11 cellular contexts compared by ENCODE assay signal in genomic region chr11:77074205-77074604, GRCh38. TPM values are rescaled to one million over a fixed set of nuclear protein-coding genes. Genes with fewer than 3 reads are reported as not detected.
A peak's percentile ranks its signal among the peaks of the same experiment; 100 is the strongest.
DNase-seq lines count a peak whose midpoint lies in the region; ATAC-seq and TF ChIP-seq lines count a peak whose summit lies in the region.
"Had no signal": no experiment of that assay in that cellular context is flagged by ENCODE, and none has a peak within 500 bp of the region (broad histone marks: within the 10 kb centered on the region; RNA-seq: fewer than 3 reads in every experiment).

No MANE protein-coding gene starts in this region.

- no peaks in the 10 kb centered on the region for H4K20me1 ChIP-seq in HCT116 (ENCODE audit: insufficient read depth)
- peaks cover 3% of the 10 kb centered on the region for H4K20me1 ChIP-seq in smooth muscle cell (ENCODE audit: low read depth)

- H3K9me3 ChIP-seq in HCT116 (ENCODE audit: control insufficient read depth in 1 of 2, insufficient read depth in 1 of 2, low read depth in 1 of 2, low read length in 2 of 2) (no peaks in the 10 kb centered on the region), adrenal gland (replicated peaks in 1 of 3) (no peaks in the 10 kb centered on the region), smooth muscle cell (replicated peaks; ENCODE audit: low read depth) (peaks cover 3% of the 10 kb centered on the region), WERI-Rb-1 (ENCODE audit: severe bottlenecking) (peaks cover 5% of the 10 kb centered on the region)

- no peak for TF ChIP-seq CTCF in HCT116 (IDR thresholded peaks at IDR 0.05 in 2 of 3, conservative IDR thresholded peaks at IDR 0.05 in 1 of 3; ENCODE audit: borderline replicate concordance in 1 of 3, insufficient read depth in 1 of 3, low read depth in 2 of 3, low read length in 2 of 3)
- no peak for TF ChIP-seq CTCF in adrenal gland (IDR thresholded peaks at IDR 0.05)
- TF ChIP-seq CTCF in smooth muscle cell (IDR thresholded peaks at IDR 0.05; ENCODE audit: borderline replicate concordance, insufficient read depth, poor library complexity, severe bottlenecking), result no peak
- no peak for TF ChIP-seq CTCF in WERI-Rb-1 (IDR thresholded peaks at IDR 0.05; ENCODE audit: low read depth, low read length)

- H3K36me3 ChIP-seq in HCT116 (ENCODE audit: control insufficient read depth in 1 of 2, insufficient read depth in 2 of 2, low read length in 2 of 2), result no peaks in the 10 kb centered on the region
- no peaks in the 10 kb centered on the region for H3K36me3 ChIP-seq in adrenal gland (replicated peaks in 1 of 2)
- H3K36me3 ChIP-seq in smooth muscle cell (ENCODE audit: low read depth), result no peaks in the 10 kb centered on the region
- H3K36me3 ChIP-seq in WERI-Rb-1, result no peaks in the 10 kb centered on the region

- H3K9ac ChIP-seq in HCT116 (ENCODE audit: low read length) (peak overlapping the region; percentile 40; the same call in 1 of the 2 replicates), smooth muscle cell (ENCODE audit: low read depth) (no peak overlapping the region)

- BruUV-seq in HCT116 (replicated peaks; lab: Mats Ljungman, UMichigan), result no TSS peak

- no peak for DNase-seq in HCT116 (ENCODE audit: low read depth, low spot score)
- peak in 4 of 7 donors; percentile 25 to 54 (median 32) for DNase-seq in adrenal gland
- DNase-seq in left colon, result peak; percentile 77 to 83
- DNase-seq in smooth muscle cell (lab: John Stamatoyannopoulos, UW; ENCODE audit: unreplicated experiment), result no peak
- DNase-seq in HEK293T (ENCODE audit: extremely low spot score), result no peak
- DNase-seq in WERI-Rb-1, result no peak
- no peak for DNase-seq in activated effector memory CD4-positive, alpha-beta T cell treated with Interleukin-2 at 50 U/mL for 16 hours
- DNase-seq: DMS79; effector memory CD8-positive, alpha-beta T cell; NCI-H1105 had no signal

- POLR2A ChIA-PET in HCT116 (lab: Charles Lee), result interaction anchor here (0.8 to 1.5 kb wide), 3 partner anchors 27 to 39 kb away, joined by 3 read pairs; no protein-coding TSS in a partner anchor
- POLR2A ChIA-PET in HEK293T (lab: Yijun Ruan, JAX), result no interaction called here

- no peak overlapping the region for H2AFZ ChIP-seq in HCT116 (ENCODE audit: low read depth, low read length, poor library complexity, severe bottlenecking)
- no peak overlapping the region for H2AFZ ChIP-seq in smooth muscle cell (ENCODE audit: low read depth)

- TF ChIP-seq RAD21 in HCT116 (IDR thresholded peaks at IDR 0.05; ENCODE audit: low read depth), result no peak

- H3K4me2 ChIP-seq in HCT116 (ENCODE audit: low read length) (peak overlapping the region; percentile 49), smooth muscle cell (peak overlapping the region; percentile 16)

- no peaks in the 10 kb centered on the region for H3K9me2 ChIP-seq in HCT116 (ENCODE audit: insufficient read depth)

- H3K27ac ChIP-seq in HCT116 (ENCODE audit: low read depth, low read length), result peak overlapping the region; percentile 68
- H3K27ac ChIP-seq in adrenal gland, result peak overlapping the region; percentile 87 to 98 (median 93)
- peak overlapping the region; percentile 90 for H3K27ac ChIP-seq in smooth muscle cell (ENCODE audit: low read depth)
- no peak overlapping the region for H3K27ac ChIP-seq in WERI-Rb-1

- H3K27me3 ChIP-seq in HCT116 (ENCODE audit: insufficient read depth, low read length), result no peaks in the 10 kb centered on the region
- H3K27me3 ChIP-seq in adrenal gland, result no peaks in the 10 kb centered on the region
- no peaks in the 10 kb centered on the region for H3K27me3 ChIP-seq in smooth muscle cell (ENCODE audit: low read depth)
- no peaks in the 10 kb centered on the region for H3K27me3 ChIP-seq in WERI-Rb-1 (ENCODE audit: insufficient read depth, low read depth, severe bottlenecking)

- no peak overlapping the region for H3K4me3 ChIP-seq in HCT116 (replicated peaks in 1 of 2; ENCODE audit: low read depth in 1 of 2, low read length in 2 of 2)
- H3K4me3 ChIP-seq in adrenal gland, result no peak overlapping the region
- H3K4me3 ChIP-seq in smooth muscle cell, result no peak overlapping the region
- H3K4me3 ChIP-seq in WERI-Rb-1 (ENCODE audit: low read depth, low read length), result no peak overlapping the region

- no peaks in the 10 kb centered on the region for H3F3A ChIP-seq in smooth muscle cell (ENCODE audit: low read depth)

- 71 to 80% (median 72%) methylated on average over 5 of the region's 5 CpGs for WGBS in adrenal gland, 4 donors
- WGBS in smooth muscle cell (ENCODE audit: low lambda C conversion rate), result 97% methylated on average over 5 of the region's 5 CpGs

- ATAC-seq in HCT116, result peak; percentile 50; the same call in 1 of the 2 replicates
- peak; percentile 47 for ATAC-seq in left colon
- no peak for ATAC-seq in HG02981 (IDR thresholded peaks at IDR 0.05; ENCODE audit: unreplicated experiment)
- ATAC-seq: effector memory CD8-positive, alpha-beta T cell had no signal

- H3K4me1 ChIP-seq in HCT116 (ENCODE audit: control insufficient read depth in 1 of 2, insufficient read depth in 2 of 2, low read length in 2 of 2) (peaks cover 25 to 32% of the 10 kb centered on the region in 2 experiments), adrenal gland (replicated peaks in 1 of 2) (peaks cover 29 to 39% of the 10 kb centered on the region in 2 donors), smooth muscle cell (ENCODE audit: low read depth) (no peaks in the 10 kb centered on the region)

- RAD21 ChIA-PET in HCT116 (lab: Charles Lee; ENCODE audit: low non-redundant PET in 1 of 2, low total read pairs in 2 of 2, uncharacterized antibody in 2 of 2, unreplicated experiment in 2 of 2), result no interaction called here

- CTCF ChIA-PET in HCT116 (lab: Charles Lee) (interaction anchor here (1.3 to 3.5 kb wide), 4 partner anchors 12 to 53 kb away, joined by 3 to 17 read pairs (median 6); no protein-coding TSS in a partner anchor), HEK293T (lab: Yijun Ruan, JAX) (no interaction called here)

- intact Hi-C loops in HCT116 (cut with micrococcal nuclease) (no loop called here), adrenal gland (cut with DNase I) (no loop called here), left colon (cut with DNase I, micrococcal nuclease) (no loop called here)

- no peaks in the 10 kb centered on the region for H3K79me2 ChIP-seq in HCT116 (ENCODE audit: insufficient read depth, low read length)
- peaks cover 16% of the 10 kb centered on the region for H3K79me2 ChIP-seq in smooth muscle cell (ENCODE audit: low read depth)

- no peak for TF ChIP-seq POLR2A in HCT116 (IDR thresholded peaks at IDR 0.05; ENCODE audit: borderline replicate concordance, extremely low read depth, insufficient read depth, insufficient read length)
- no peak for TF ChIP-seq POLR2A in adrenal gland (IDR thresholded peaks at IDR 0.05)

TF ChIP-seq in HCT116, 20 proteins besides CTCF, POLR2A, EP300 and RAD21:
- no peak for TF ChIP-seq EZH2 (IDR thresholded peaks at IDR 0.05)
- TF ChIP-seq ELF1 (IDR thresholded peaks at IDR 0.05; ENCODE audit: borderline replicate concordance, low read depth), result no peak
- peak; percentile 33 for TF ChIP-seq SP1 (IDR thresholded peaks at IDR 0.05; ENCODE audit: low read depth)
- no peak for TF ChIP-seq CEBPB (IDR thresholded peaks at IDR 0.05; ENCODE audit: low read depth)
- no peak for TF ChIP-seq ZFX (IDR thresholded peaks at IDR 0.05)

TF ChIP-seq in HEK293T, 16 proteins besides CTCF, POLR2A, EP300 and RAD21:
- no peak for TF ChIP-seq ELF4 (IDR thresholded peaks at IDR 0.05)
- TF ChIP-seq SUZ12 (IDR thresholded peaks at IDR 0.05), result no peak
- no peak for TF ChIP-seq FOXK2 (IDR thresholded peaks at IDR 0.05)
- no peak for TF ChIP-seq CTBP1 (IDR thresholded peaks at IDR 0.05; ENCODE audit: borderline replicate concordance)
- no peak for TF ChIP-seq L3MBTL2 (conservative IDR thresholded peaks at IDR 0.05)
- TF ChIP-seq PKNOX1 (IDR thresholded peaks at IDR 0.05), result no peak
- no peak for TF ChIP-seq FOXM1 (IDR thresholded peaks at IDR 0.05; ENCODE audit: borderline replicate concordance)
- no peak for TF ChIP-seq NFRKB (IDR thresholded peaks at IDR 0.05)
- no peak for TF ChIP-seq FOXA1 (IDR thresholded peaks at IDR 0.05)
- TF ChIP-seq ARNT (IDR thresholded peaks at IDR 0.05), result no peak

RNA-seq across cellular contexts. Expression of gene CAPN5, which starts 7.4 kb away (rescaled TPM):
- total RNA-seq in HCT116 (2021; ENCODE audit: unreplicated experiment) (8.6 TPM), adrenal gland (10 to 100 TPM in 7 of 8 donors, 1 to 10 TPM in 1; 8.5 to 29.6 (median 21.3) TPM), left colon (100 to 1,000 TPM; 219 to 339 TPM), smooth muscle cell (9.4 and 15.5 TPM in 2 replicates)
- 8.8 and 9.8 TPM in 2 replicates for polyA plus RNA-seq in HCT116 (2012)
- polyA plus RNA-seq in adrenal gland (10 to 100 TPM in 2 of 3 donors, 1 to 10 TPM in 1; 7.7 to 27.8 (median 12.3) TPM), smooth muscle cell (23.1 and 23.2 TPM in 2 replicates)

RNA-seq across cellular contexts. Expression of gene OMP, which starts 28.4 kb away (rescaled TPM):
- not detected for total RNA-seq in HCT116 (2021; ENCODE audit: unreplicated experiment)
- 0.38 TPM in 1 of 2 replicates, not detected in the other for polyA plus RNA-seq in HCT116 (2012)
- total RNA-seq in adrenal gland, result under 1 TPM in 2 of 8 donors, not detected in 6; 0.50 to 0.92 TPM
- polyA plus RNA-seq in adrenal gland, result 1 to 10 TPM in 1 of 3 donors, not detected in 2; 1.6 TPM
- 10 to 100 TPM in 1 of 2 donors, 1 to 10 TPM in 1; 7.1 to 11.9 TPM for total RNA-seq in left colon
- total RNA-seq in smooth muscle cell, result 2.1 TPM in 1 of 2 replicates, not detected in the other
- polyA plus RNA-seq in smooth muscle cell, result not detected in 2 replicates

RNA-seq across cellular contexts. Expression of gene B3GNT6, which starts 40.0 kb away (rescaled TPM):
- total RNA-seq in HCT116 (2021; ENCODE audit: unreplicated experiment) (not detected), adrenal gland (not detected), left colon (100 to 1,000 TPM; 107 to 134 TPM), smooth muscle cell (0.13 TPM in 1 of 2 replicates, not detected in the other)
- polyA plus RNA-seq in HCT116 (2012), result not detected in 2 replicates
- polyA plus RNA-seq in adrenal gland (not detected), smooth muscle cell (0.11 TPM in 1 of 2 replicates, not detected in the other)

RNA-seq across cellular contexts. Expression of gene MYO7A, which starts 53.8 kb away (rescaled TPM):
- total RNA-seq in HCT116 (2021; ENCODE audit: unreplicated experiment) (1.8 TPM), adrenal gland (100 to 1,000 TPM in 4 of 8 donors, 10 to 100 TPM in 4; 66.1 to 175 (median 102) TPM), left colon (1 to 10 TPM; 4.8 to 5.8 TPM), smooth muscle cell (0.18 TPM in 1 of 2 replicates, not detected in the other)
- polyA plus RNA-seq in HCT116 (2012), result 2.1 and 2.8 TPM in 2 replicates
- polyA plus RNA-seq in adrenal gland (100 to 1,000 TPM in 1 of 3 donors, 10 to 100 TPM in 2; 46.8 to 150 (median 67.2) TPM), smooth muscle cell (0.04 and 0.08 TPM in 2 replicates)

Comparison
In these comparisons a context has a peak if more than half of its experiments do, and no peak if none do; other contexts are left out.
1. DNase-seq: peak in adrenal gland (4 of 7) and left colon (2 of 2); none in HCT116 (single experiment), smooth muscle cell (single experiment), HEK293T (single experiment), WERI-Rb-1 (single experiment) and activated effector memory CD4-positive, alpha-beta T cell treated with Interleukin-2 at 50 U/mL for 16 hours (single experiment).
2. RNA of gene CAPN5, which starts 7.4 kb away (total RNA-seq): 219 to 339 TPM in left colon; 8.5 to 29.6 TPM in adrenal gland, 9.4 to 15.5 TPM in smooth muscle cell and 8.6 TPM in HCT116 (single experiment); every median in the first group is over 4 times any median in the second.
3. RNA of gene B3GNT6, which starts 40.0 kb away (total RNA-seq): 107 to 134 TPM in left colon; 0.13 TPM in smooth muscle cell, not detected in HCT116 (single experiment) and not detected in adrenal gland; every median in the first group is over 10 times any median in the second.